9 cellular contexts compared by ENCODE assay signal in genomic region chr7:137342751-137343482, GRCh38. TPM values are rescaled to one million over a fixed set of nuclear protein-coding genes. Genes with fewer than 3 reads are reported as not detected.
DNase-seq lines count a peak whose midpoint lies in the region; ATAC-seq and TF ChIP-seq lines count a peak whose summit lies in the region.
"Had no signal": no experiment of that assay in that cellular context is flagged by ENCODE, and none has a peak within 500 bp of the region (broad histone marks: within the 10 kb centered on the region; RNA-seq: fewer than 3 reads in every experiment).

No MANE protein-coding gene starts in this region.

- H3K27ac ChIP-seq in RWPE2 (ENCODE audit: poor library complexity, severe bottlenecking) = no peak overlapping the region
- H3K27ac ChIP-seq in esophagus squamous epithelium = peak overlapping the region; percentile 19 to 80 (median 70)
- H3K27ac ChIP-seq in transverse colon = peak overlapping the region in 2 of 4 donors; percentile 16 to 27

- peak overlapping the region; percentile 2 for H3K4me3 ChIP-seq in RWPE2 (ENCODE audit: severe bottlenecking)
- peak overlapping the region; percentile 35 to 70 (median 52) for H3K4me3 ChIP-seq in esophagus squamous epithelium
- H3K4me3 ChIP-seq in transverse colon = peak overlapping the region in 3 of 4 donors; percentile 26 to 47 (median 27)
- no peak overlapping the region for H3K4me3 ChIP-seq in mucosa of descending colon

- peaks cover 11% of the 10 kb centered on the region for H3K27me3 Mint-ChIP-seq in mesothelial cell of epicardium (ENCODE audit: low read depth)

- intact Hi-C loops in esophagus squamous epithelium (cut with DNase I) (no loop called here), transverse colon (cut with DNase I; ENCODE audit: low total_unique reads) (no loop called here), mucosa of descending colon (cut with DNase I, micrococcal nuclease) (no loop called here), posterior vena cava (cut with DNase I) (no loop called here)

- TF ChIP-seq EP300 in transverse colon (IDR thresholded peaks at IDR 0.05; ENCODE audit: low read depth) = no peak

- H3K36me3 ChIP-seq in RWPE2 (ENCODE audit: low read depth) = no peaks in the 10 kb centered on the region
- no peaks in the 10 kb centered on the region for H3K36me3 ChIP-seq in esophagus squamous epithelium
- H3K36me3 ChIP-seq in transverse colon = no peaks in the 10 kb centered on the region
- H3K36me3 ChIP-seq in mucosa of descending colon (ENCODE audit: low read depth) = no peaks in the 10 kb centered on the region

- no peak for TF ChIP-seq POLR2A in esophagus squamous epithelium (IDR thresholded peaks at IDR 0.05)
- TF ChIP-seq POLR2A in transverse colon (IDR thresholded peaks at IDR 0.05) = no peak

- in situ Hi-C loops in transverse colon (cut with MboI; ENCODE audit: low pct_ligation_motif_present in 1 of 4, low pct_unique_long_range_greater_than_20kb in 1 of 4, low sequenced_read_pairs in 3 of 4) = no loop called here

- peak overlapping the region; percentile 87 for H3K27ac Mint-ChIP-seq in mesothelial cell of epicardium

- peak overlapping the region; percentile 80 for H3K4me3 Mint-ChIP-seq in mesothelial cell of epicardium

- H3K9me3 Mint-ChIP-seq in mesothelial cell of epicardium = peaks cover 11% of the 10 kb centered on the region

- peak; percentile 37 for ATAC-seq in RWPE2 (ENCODE audit: low read depth)
- ATAC-seq in mucosa of descending colon = no peak

- DNase-seq in RWPE2 (ENCODE audit: low spot score) = no peak
- no peak for DNase-seq in esophagus squamous epithelium (lab: John Stamatoyannopoulos, UW)
- no peak for DNase-seq in mesothelial cell of epicardium (ENCODE audit: low spot score in 2 of 2, unreplicated experiment in 2 of 2)
- DNase-seq in transverse colon = no peak
- DNase-seq in mucosa of descending colon = no peak
- no peak for DNase-seq in effector CD4-positive, alpha-beta T cell
- DNase-seq in posterior vena cava (ENCODE audit: low spot score) = no peak
- DNase-seq: NCI-H226 had no signal

- H3K36me3 Mint-ChIP-seq in mesothelial cell of epicardium = peaks cover 16% of the 10 kb centered on the region

- H3K4me1 ChIP-seq in RWPE2 (ENCODE audit: insufficient read depth, poor library complexity, severe bottlenecking) (no peaks in the 10 kb centered on the region), esophagus squamous epithelium (peaks cover 0 to 28% (median 0%) of the 10 kb centered on the region in 3 donors), transverse colon (peaks cover 0 to 2% (median 0%) of the 10 kb centered on the region in 4 donors), mucosa of descending colon (ENCODE audit: low read depth) (no peaks in the 10 kb centered on the region)

- TF ChIP-seq CTCF in RWPE2 (IDR thresholded peaks at IDR 0.05; ENCODE audit: poor library complexity, severe bottlenecking) = no peak
- TF ChIP-seq CTCF in esophagus squamous epithelium (IDR thresholded peaks at IDR 0.05) = no peak
- no peak for TF ChIP-seq CTCF in mesothelial cell of epicardium (IDR thresholded peaks at IDR 0.05; ENCODE audit: unreplicated experiment)
- no peak for TF ChIP-seq CTCF in transverse colon (IDR thresholded peaks at IDR 0.05)
- TF ChIP-seq CTCF in mucosa of descending colon (IDR thresholded peaks at IDR 0.05) = no peak

- H3K4me1 Mint-ChIP-seq in mesothelial cell of epicardium = peaks cover 31% of the 10 kb centered on the region

- H3K9me3 ChIP-seq in RWPE2 (ENCODE audit: severe bottlenecking) = no peaks in the 10 kb centered on the region
- no peaks in the 10 kb centered on the region for H3K9me3 ChIP-seq in esophagus squamous epithelium
- H3K9me3 ChIP-seq in transverse colon = no peaks in the 10 kb centered on the region
- H3K9me3 ChIP-seq in mucosa of descending colon = no peaks in the 10 kb centered on the region

- 8 to 10% methylated on average over 8 to 12 of the region's 12 CpGs for WGBS in esophagus squamous epithelium, 2 donors
- WGBS in transverse colon (ENCODE audit: low coverage in 1 of 2), 2 donors = 0 to 15% methylated on average over 1 to 12 of the region's 12 CpGs

- H3K27me3 ChIP-seq in RWPE2 (ENCODE audit: insufficient read depth, poor library complexity, severe bottlenecking) (peaks cover 12% of the 10 kb centered on the region), esophagus squamous epithelium (no peaks in the 10 kb centered on the region), transverse colon (no peaks in the 10 kb centered on the region)

RNA-seq across cellular contexts. Expression of gene PTN, which starts 0.6 kb away (rescaled TPM):
- 10 to 100 TPM; 22.4 to 95.9 (median 82.9) TPM for total RNA-seq in esophagus squamous epithelium
- 145 to 179 TPM (median 164 TPM) in 3 replicates for total RNA-seq in mesothelial cell of epicardium
- total RNA-seq in transverse colon = 1 to 10 TPM; 3.0 to 6.4 (median 3.8) TPM
- 10 to 100 TPM in 1 of 3 donors, 1 to 10 TPM in 2; 1.7 to 10.9 (median 3.3) TPM for total RNA-seq in mucosa of descending colon
- total RNA-seq in posterior vena cava = 1 to 10 TPM; 4.0 to 4.8 TPM
- total RNA-seq: activated CD8-positive, alpha-beta memory T cell treated with anti-CD3 and anti-CD28 coated beads for 36 hours had no signal
